Comparison of ENCODE assay signal across 1 cellular context in genomic region chr4:1348014-1348513, GRCh38.
TF ChIP-seq lines count a peak whose summit lies in the region.

No MANE protein-coding gene starts in this region.

TF ChIP-seq in SK-N-SH, 30 proteins besides CTCF, POLR2A, EP300 and RAD21 (continued from another document):
- no peak for TF ChIP-seq FOXM1 (IDR thresholded peaks at IDR 0.05; ENCODE audit: low read depth)
- TF ChIP-seq, protein P1, sequence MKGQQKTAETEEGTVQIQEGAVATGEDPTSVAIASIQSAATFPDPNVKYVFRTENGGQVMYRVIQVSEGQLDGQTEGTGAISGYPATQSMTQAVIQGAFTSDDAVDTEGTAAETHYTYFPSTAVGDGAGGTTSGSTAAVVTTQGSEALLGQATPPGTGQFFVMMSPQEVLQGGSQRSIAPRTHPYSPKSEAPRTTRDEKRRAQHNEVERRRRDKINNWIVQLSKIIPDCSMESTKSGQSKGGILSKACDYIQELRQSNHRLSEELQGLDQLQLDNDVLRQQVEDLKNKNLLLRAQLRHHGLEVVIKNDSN (IDR thresholded peaks at IDR 0.05; ENCODE audit: borderline replicate concordance, low read depth), result no peak
- TF ChIP-seq, protein P2, sequence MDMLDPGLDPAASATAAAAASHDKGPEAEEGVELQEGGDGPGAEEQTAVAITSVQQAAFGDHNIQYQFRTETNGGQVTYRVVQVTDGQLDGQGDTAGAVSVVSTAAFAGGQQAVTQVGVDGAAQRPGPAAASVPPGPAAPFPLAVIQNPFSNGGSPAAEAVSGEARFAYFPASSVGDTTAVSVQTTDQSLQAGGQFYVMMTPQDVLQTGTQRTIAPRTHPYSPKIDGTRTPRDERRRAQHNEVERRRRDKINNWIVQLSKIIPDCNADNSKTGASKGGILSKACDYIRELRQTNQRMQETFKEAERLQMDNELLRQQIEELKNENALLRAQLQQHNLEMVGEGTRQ (IDR thresholded peaks at IDR 0.05; ENCODE audit: borderline replicate concordance, low read depth, low read length), result no peak
- no peak for TF ChIP-seq MEF2A (IDR thresholded peaks at IDR 0.05; ENCODE audit: borderline replicate concordance, low read depth)
- TF ChIP-seq RFX5 (IDR thresholded peaks at IDR 0.05; ENCODE audit: low read length), result no peak
- TF ChIP-seq, protein P3, sequence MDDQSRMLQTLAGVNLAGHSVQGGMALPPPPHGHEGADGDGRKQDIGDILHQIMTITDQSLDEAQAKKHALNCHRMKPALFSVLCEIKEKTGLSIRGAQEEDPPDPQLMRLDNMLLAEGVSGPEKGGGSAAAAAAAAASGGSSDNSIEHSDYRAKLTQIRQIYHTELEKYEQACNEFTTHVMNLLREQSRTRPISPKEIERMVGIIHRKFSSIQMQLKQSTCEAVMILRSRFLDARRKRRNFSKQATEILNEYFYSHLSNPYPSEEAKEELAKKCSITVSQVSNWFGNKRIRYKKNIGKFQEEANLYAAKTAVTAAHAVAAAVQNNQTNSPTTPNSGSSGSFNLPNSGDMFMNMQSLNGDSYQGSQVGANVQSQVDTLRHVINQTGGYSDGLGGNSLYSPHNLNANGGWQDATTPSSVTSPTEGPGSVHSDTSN (IDR thresholded peaks at IDR 0.05), result no peak
- TF ChIP-seq TCF12 (IDR thresholded peaks at IDR 0.05), result no peak
- no peak for TF ChIP-seq TEAD4 (IDR thresholded peaks at IDR 0.05; ENCODE audit: borderline replicate concordance, insufficient read depth)
- no peak for TF ChIP-seq RCOR1 (IDR thresholded peaks at IDR 0.05; ENCODE audit: low read length)
- TF ChIP-seq, protein P4, sequence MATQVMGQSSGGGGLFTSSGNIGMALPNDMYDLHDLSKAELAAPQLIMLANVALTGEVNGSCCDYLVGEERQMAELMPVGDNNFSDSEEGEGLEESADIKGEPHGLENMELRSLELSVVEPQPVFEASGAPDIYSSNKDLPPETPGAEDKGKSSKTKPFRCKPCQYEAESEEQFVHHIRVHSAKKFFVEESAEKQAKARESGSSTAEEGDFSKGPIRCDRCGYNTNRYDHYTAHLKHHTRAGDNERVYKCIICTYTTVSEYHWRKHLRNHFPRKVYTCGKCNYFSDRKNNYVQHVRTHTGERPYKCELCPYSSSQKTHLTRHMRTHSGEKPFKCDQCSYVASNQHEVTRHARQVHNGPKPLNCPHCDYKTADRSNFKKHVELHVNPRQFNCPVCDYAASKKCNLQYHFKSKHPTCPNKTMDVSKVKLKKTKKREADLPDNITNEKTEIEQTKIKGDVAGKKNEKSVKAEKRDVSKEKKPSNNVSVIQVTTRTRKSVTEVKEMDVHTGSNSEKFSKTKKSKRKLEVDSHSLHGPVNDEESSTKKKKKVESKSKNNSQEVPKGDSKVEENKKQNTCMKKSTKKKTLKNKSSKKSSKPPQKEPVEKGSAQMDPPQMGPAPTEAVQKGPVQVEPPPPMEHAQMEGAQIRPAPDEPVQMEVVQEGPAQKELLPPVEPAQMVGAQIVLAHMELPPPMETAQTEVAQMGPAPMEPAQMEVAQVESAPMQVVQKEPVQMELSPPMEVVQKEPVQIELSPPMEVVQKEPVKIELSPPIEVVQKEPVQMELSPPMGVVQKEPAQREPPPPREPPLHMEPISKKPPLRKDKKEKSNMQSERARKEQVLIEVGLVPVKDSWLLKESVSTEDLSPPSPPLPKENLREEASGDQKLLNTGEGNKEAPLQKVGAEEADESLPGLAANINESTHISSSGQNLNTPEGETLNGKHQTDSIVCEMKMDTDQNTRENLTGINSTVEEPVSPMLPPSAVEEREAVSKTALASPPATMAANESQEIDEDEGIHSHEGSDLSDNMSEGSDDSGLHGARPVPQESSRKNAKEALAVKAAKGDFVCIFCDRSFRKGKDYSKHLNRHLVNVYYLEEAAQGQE (IDR thresholded peaks at IDR 0.05; ENCODE audit: low read depth, low read length), result no peak
- no peak for TF ChIP-seq EZH2phosphoT487 (IDR thresholded peaks at IDR 0.05; ENCODE audit: borderline replicate concordance, low read depth)
